27 cellular contexts compared by ENCODE assay signal in genomic region chr10:132861116-132861691, GRCh38.
DNase-seq lines count a peak whose midpoint lies in the region; ATAC-seq, FAIRE-seq and TF ChIP-seq lines count a peak whose summit lies in the region.
"Had no signal": no experiment of that assay in that cellular context is flagged by ENCODE, and none has a peak within 500 bp of the region (broad histone marks: within the 10 kb centered on the region; RNA-seq: fewer than 3 reads in every experiment).

No MANE protein-coding gene starts in this region.

- H3K4me3 ChIP-seq in RWPE2 (ENCODE audit: severe bottlenecking) (no peak overlapping the region), kidney (ENCODE audit: low read length in 2 of 2) (no peak overlapping the region), suprapubic skin (no peak overlapping the region)
- H3K4me3 ChIP-seq: body of pancreas, colonic mucosa, GM12878, heart left ventricle, thyroid gland had no signal

- H3K9me3 ChIP-seq in RWPE2 (ENCODE audit: severe bottlenecking): no peaks in the 10 kb centered on the region
- H3K9me3 ChIP-seq in kidney (ENCODE audit: control insufficient read depth in 1 of 2, low read length in 2 of 2): no peaks in the 10 kb centered on the region
- H3K9me3 ChIP-seq in suprapubic skin: peaks cover under 1% of the 10 kb centered on the region
- H3K9me3 ChIP-seq: body of pancreas, colonic mucosa, thyroid gland had no signal

- H3K4me1 ChIP-seq in RWPE2 (ENCODE audit: insufficient read depth, poor library complexity, severe bottlenecking): no peaks in the 10 kb centered on the region
- no peaks in the 10 kb centered on the region for H3K4me1 ChIP-seq in kidney (ENCODE audit: control insufficient read depth in 1 of 2, insufficient read depth in 1 of 2, low read depth in 1 of 2, low read length in 2 of 2)
- H3K4me1 ChIP-seq in suprapubic skin: peaks cover 8% of the 10 kb centered on the region
- H3K4me1 ChIP-seq: body of pancreas, colonic mucosa, heart left ventricle, thyroid gland had no signal

- H3K27me3 ChIP-seq in RWPE2 (ENCODE audit: insufficient read depth, poor library complexity, severe bottlenecking) (peaks cover 5% of the 10 kb centered on the region), suprapubic skin (peaks cover 40% of the 10 kb centered on the region)
- H3K27me3 ChIP-seq: colonic mucosa, thyroid gland had no signal

- intact Hi-C loops in kidney (cut with DNase I): no loop called here

- no peak overlapping the region for H3K27ac ChIP-seq in RWPE2 (ENCODE audit: poor library complexity, severe bottlenecking)
- no peak overlapping the region for H3K27ac ChIP-seq in kidney (ENCODE audit: low read depth in 2 of 2, low read length in 2 of 2)
- no peak overlapping the region for H3K27ac ChIP-seq in suprapubic skin
- H3K27ac ChIP-seq: body of pancreas, colonic mucosa, heart left ventricle, thyroid gland had no signal

- no peak for FAIRE-seq in kidney (lab: Jason Lieb, UNC)
- FAIRE-seq: GM12878, TTC549 had no signal

- ATAC-seq in RWPE2 (ENCODE audit: low read depth): no peak
- no peak for ATAC-seq in GM19035 (IDR thresholded peaks at IDR 0.05; ENCODE audit: unreplicated experiment)
- no peak for ATAC-seq in HG02973 (IDR thresholded peaks at IDR 0.05; ENCODE audit: unreplicated experiment)
- no peak for ATAC-seq in GM18519 (IDR thresholded peaks at IDR 0.05; ENCODE audit: low FRiP score, unreplicated experiment)
- ATAC-seq: body of pancreas, GM12878, heart left ventricle, T-cell had no signal

- no peak overlapping the region for H3K9ac ChIP-seq in kidney (ENCODE audit: low read length in 2 of 2)

- H3K36me3 ChIP-seq in RWPE2 (ENCODE audit: low read depth): no peaks in the 10 kb centered on the region
- no peaks in the 10 kb centered on the region for H3K36me3 ChIP-seq in kidney (ENCODE audit: control insufficient read depth in 1 of 2, insufficient read depth in 2 of 2, low read length in 2 of 2)
- no peaks in the 10 kb centered on the region for H3K36me3 ChIP-seq in suprapubic skin
- H3K36me3 ChIP-seq: colonic mucosa, heart left ventricle, thyroid gland had no signal

- peak; percentile 6 for DNase-seq in activated naive CD4-positive, alpha-beta T cell treated with anti-CD3 and anti-CD28 coated beads, Interleukin-2, amount 50 U/mL, for 16 hours
- no peak for DNase-seq in activated naive CD4-positive, alpha-beta T cell (lab: John Stamatoyannopoulos, UW)
- DNase-seq in RWPE2 (ENCODE audit: low spot score) (peak; percentile 40), kidney (peak; percentile 60), suprapubic skin (ENCODE audit: low spot score in 2 of 2) (peak; percentile 61 to 68)
- DNase-seq: activated CD4-positive, alpha-beta T cell treated with anti-CD3 and anti-CD28 coated beads, Interleukin-2, amount 10 ng/mL, durations not matched to agents 24 days and 14 days; activated CD8-positive, alpha-beta memory T cell treated with anti-CD3 and anti-CD28 coated beads, Interleukin-2, amount 50 U/mL, for 48 hours; activated naive CD8-positive, alpha-beta T cell treated with anti-CD3 and anti-CD28 coated beads for 36 hours; CD4-positive, alpha-beta memory T cell; colonic mucosa; DMS53; mammary epithelial cell; NCI-H1930; NCI-H226; NCI-H774; SIG-M5; stimulated activated CD4-positive, alpha-beta T cell treated with anti-CD3 and anti-CD28 coated beads, Interleukin-1b, Interleukin-23, amount 100 ng/mL, for 48 hours; stimulated activated naive CD4-positive, alpha-beta T cell; thyroid gland had no signal

- no peak for TF ChIP-seq EP300 in suprapubic skin (IDR thresholded peaks at IDR 0.05)

- 70% methylated on average over 18 of the region's 22 CpGs for WGBS in suprapubic skin

- TF ChIP-seq CTCF in RWPE2 (IDR thresholded peaks at IDR 0.05; ENCODE audit: poor library complexity, severe bottlenecking): no peak
- TF ChIP-seq CTCF in kidney (IDR thresholded peaks at IDR 0.05; ENCODE audit: borderline replicate concordance, extremely low read depth, insufficient read depth): no peak
- no peak for TF ChIP-seq CTCF in suprapubic skin (IDR thresholded peaks at IDR 0.05)

- TF ChIP-seq POLR2A in suprapubic skin (IDR thresholded peaks at IDR 0.05): no peak

Comparison
In these comparisons a context has a peak if more than half of its experiments do, and no peak if none do; other contexts are left out.
1. DNase-seq: peak in activated naive CD4-positive, alpha-beta T cell treated with anti-CD3 and anti-CD28 coated beads, Interleukin-2, amount 50 U/mL, for 16 hours (single experiment), RWPE2 (single experiment), kidney (single experiment) and suprapubic skin (2 of 2); none in activated naive CD4-positive, alpha-beta T cell (0 of 4).